Comparison of ENCODE assay signal across 8 cellular contexts in genomic region chr17:57463103-57463885, GRCh38.
A peak's percentile ranks its signal among the peaks of the same experiment; 100 is the strongest.
DNase-seq lines count a peak whose midpoint lies in the region; ATAC-seq, FAIRE-seq and TF ChIP-seq lines count a peak whose summit lies in the region.

No MANE protein-coding gene starts in this region.

- no peak overlapping the region for H3K4me3 ChIP-seq in NB4 (ENCODE audit: low read depth, low read length)
- no peak overlapping the region for H3K4me3 ChIP-seq in K562

- in situ Hi-C loops in GM13977 (cut with MboI; ENCODE audit: low pct_unique_long_range_greater_than_20kb, low sequenced_read_pairs, unreplicated experiment) = no loop called here
- in situ Hi-C loops in K562 (cut with MboI) = no loop called here
- in situ Hi-C loops in G401 (cut with HindIII; ENCODE audit: low sequenced_read_pairs) = no loop called here

- peaks cover 7% of the 10 kb centered on the region for H3K9me1 ChIP-seq in K562 (ENCODE audit: control insufficient read depth, insufficient read depth, low read length)

- no peak overlapping the region for H3K27ac ChIP-seq in K562 (ENCODE audit: extremely low read depth, low read depth, low read length)

- intact Hi-C loops in K562 (cut with micrococcal nuclease) = no loop called here

- no TSS peak for BruUV-seq in K562 (replicated peaks; lab: Mats Ljungman, UMichigan)

- TF ChIP-seq CTCF in GM13977 (IDR thresholded peaks at IDR 0.05; ENCODE audit: extremely low read depth, insufficient read depth, missing control alignments) = no peak
- no peak for TF ChIP-seq CTCF in NB4 (IDR thresholded peaks at IDR 0.05; ENCODE audit: low read depth, low read length)
- TF ChIP-seq CTCF in K562 (IDR thresholded peaks at IDR 0.05 in 2 of 3, conservative IDR thresholded peaks at IDR 0.05 in 1 of 3; ENCODE audit: insufficient read depth in 2 of 3, low read depth in 1 of 3, low read length in 3 of 3) = no peak

- ATAC-seq in GM21825 (IDR thresholded peaks at IDR 0.05; ENCODE audit: unreplicated experiment) (peak; percentile 87), K562 (peak; percentile 51)

- H2AFZ ChIP-seq in K562 (ENCODE audit: low read depth, low read length) = no peak overlapping the region

- FAIRE-seq in K562 (lab: Jason Lieb, UNC) = no peak

- 0 out of 4 replicates have a peak overlapping the region, but pooled peaks of 1 of the 2 experiments have one; percentile 48 for H3K9ac ChIP-seq in K562 (ENCODE audit: insufficient read depth in 1 of 2, low read depth in 2 of 2, low read length in 2 of 2)

- peaks cover 7 to 24% of the 10 kb centered on the region in 2 experiments; a peak in 4 of 5 replicates for H3K4me1 ChIP-seq in K562 (replicated peaks in 1 of 2; ENCODE audit: control insufficient read depth in 2 of 2, insufficient read depth in 2 of 2, low read length in 2 of 2)

- no peak overlapping the region for H3K4me2 ChIP-seq in K562 (ENCODE audit: insufficient read depth, low read length)

- WGBS in K562 (ENCODE audit: insufficient coverage, low coverage, missing lambda C conversion rate) = 76% methylated on average over 9 of the region's 9 CpGs

- CTCF ChIA-PET in K562 (lab: Yijun Ruan, JAX; ENCODE audit: low intra/inter-chr PET ratio) = no interaction called here

- peaks cover 13% of the 10 kb centered on the region for H3K79me2 ChIP-seq in K562 (ENCODE audit: control insufficient read depth, insufficient read depth, low read length)

- no peaks in the 10 kb centered on the region for H3K9me3 ChIP-seq in K562 (replicated peaks; ENCODE audit: control insufficient read depth, insufficient read depth, low read depth, low read length)

- H3K36me3 ChIP-seq in K562 (ENCODE audit: control insufficient read depth, insufficient read depth, low read length) = no peaks in the 10 kb centered on the region; the same call in 2 of the 3 replicates

- TF ChIP-seq POLR2A in NB4 (IDR thresholded peaks at IDR 0.05; ENCODE audit: extremely low read depth, insufficient read length) = no peak
- no peak for TF ChIP-seq POLR2A in K562 (conservative IDR thresholded peaks at IDR 0.05)

- TF ChIP-seq EP300 in K562 (IDR thresholded peaks at IDR 0.05; ENCODE audit: low read length) = no peak

- DNase-seq in GM13977 (ENCODE audit: low spot score) = peak; percentile 92
- peak; percentile 49 for DNase-seq in NB4 (ENCODE audit: low read depth)
- DNase-seq in K562 (ENCODE audit: extremely low read depth in 1 of 4, low spot score in 3 of 4) = peak; percentile 32 to 43 (median 38)
- DNase-seq in stimulated activated CD4-positive, alpha-beta T cell treated with anti-CD3 and anti-CD28 coated beads, Interleukin-2, amount 100 ng/mL, for 48 hours = peak; percentile 77 to 78
- no peak for DNase-seq in G401 (ENCODE audit: low spot score)
- DNase-seq in NCI-H345 treated with DMSO at 0.1 percent for 48 hours (lab: John Stamatoyannopoulos, UW; ENCODE audit: unreplicated experiment) = no peak
- no peak for DNase-seq in OCI-M1 (lab: John Stamatoyannopoulos, UW)

- H3K27me3 ChIP-seq in K562 (ENCODE audit: control insufficient read depth in 2 of 2, insufficient read depth in 2 of 2, low read length in 2 of 2) = no peaks in the 10 kb centered on the region

- H4K20me1 ChIP-seq in K562 (replicated peaks; ENCODE audit: control insufficient read depth, insufficient read depth, low read length) = no peaks in the 10 kb centered on the region; the same call in 1 of the 2 replicates

- TF ChIP-seq RAD21 in K562 (CRISPR knock-in tag; conservative IDR thresholded peaks at IDR 0.05 in 1 of 2, IDR thresholded peaks at IDR 0.05 in 1 of 2) = no peak

- POLR2A ChIA-PET in K562 (lab: Yijun Ruan, JAX) = interaction anchor here (0.6 kb wide), 1 partner anchor 28 kb away, joined by 3 read pairs; no protein-coding TSS in a partner anchor

TF ChIP-seq in K562, 482 proteins besides CTCF, POLR2A, EP300 and RAD21:
- TF ChIP-seq RFX7 (CRISPR knock-in tag; IDR thresholded peaks at IDR 0.05) (no peak), PRDM10 (IDR thresholded peaks at IDR 0.05; ENCODE audit: partially characterized antibody) (peak; percentile 75), CBX8 (IDR thresholded peaks at IDR 0.05; ENCODE audit: borderline replicate concordance, extremely low read depth, low read depth, low read length, poor library complexity, severe bottlenecking) (no peak), RNF2 (IDR thresholded peaks at IDR 0.05) (no peak), ATF4 (CRISPR knock-in tag; IDR thresholded peaks at IDR 0.05) (no peak), ZNF277 (CRISPR knock-in tag; IDR thresholded peaks at IDR 0.05; ENCODE audit: borderline replicate concordance) (no peak), ZKSCAN1 (IDR thresholded peaks at IDR 0.05; ENCODE audit: low read depth, low read length) (no peak), SETDB1 (IDR thresholded peaks at IDR 0.05; ENCODE audit: low read length) (no peak), JUN (IDR thresholded peaks at IDR 0.05; ENCODE audit: borderline replicate concordance, low read depth, low read length) (no peak), JUN (CRISPR knock-in tag; IDR thresholded peaks at IDR 0.05; ENCODE audit: borderline replicate concordance) (no peak), NRF1 (conservative IDR thresholded peaks at IDR 0.05 in 1 of 2, IDR thresholded peaks at IDR 0.05 in 1 of 2) (no peak), TFAP4 (CRISPR knock-in tag; IDR thresholded peaks at IDR 0.05; ENCODE audit: borderline replicate concordance) (0 out of 2 replicates have a peak, but pooled peaks have one; percentile 15), HMBOX1 (IDR thresholded peaks at IDR 0.05) (no peak), KLF1 (tag; IDR thresholded peaks at IDR 0.05) (no peak), JUND (IDR thresholded peaks at IDR 0.05; ENCODE audit: borderline replicate concordance, low read depth, low read length) (no peak), JUND (tag; IDR thresholded peaks at IDR 0.05; ENCODE audit: borderline replicate concordance, low read depth, low read length) (no peak), MCM2 (IDR thresholded peaks at IDR 0.05; ENCODE audit: low read depth) (no peak), CBFA2T3 (IDR thresholded peaks at IDR 0.05) (no peak)

Comparison
In these comparisons a context has a peak if more than half of its experiments do, and no peak if none do; other contexts are left out.
1. DNase-seq: peak in GM13977 (single experiment), NB4 (single experiment), K562 (4 of 4) and stimulated activated CD4-positive, alpha-beta T cell treated with anti-CD3 and anti-CD28 coated beads, Interleukin-2, amount 100 ng/mL, for 48 hours (2 of 2); none in G401 (single experiment), NCI-H345 treated with DMSO at 0.1 percent for 48 hours (single experiment) and OCI-M1 (single experiment).